13 cellular contexts compared by ENCODE assay signal in genomic region chr17:79850571-79851460, GRCh38. TPM values are rescaled to one million over a fixed set of nuclear protein-coding genes. Genes with fewer than 3 reads are reported as not detected.
DNase-seq lines count a peak whose midpoint lies in the region; ATAC-seq and TF ChIP-seq lines count a peak whose summit lies in the region.
"Had no signal": no experiment of that assay in that cellular context is flagged by ENCODE, and none has a peak within 500 bp of the region (broad histone marks: within the 10 kb centered on the region; RNA-seq: fewer than 3 reads in every experiment).

No MANE protein-coding gene starts in this region.

- peak; percentile 57 for ATAC-seq in SK-N-SH treated with all-trans-retinoic acid at 6 μM for 48 hours
- ATAC-seq in GM21360 (IDR thresholded peaks at IDR 0.05; ENCODE audit: unreplicated experiment): no peak
- ATAC-seq in GM19452 (IDR thresholded peaks at IDR 0.05; ENCODE audit: unreplicated experiment): no peak
- ATAC-seq: right cardiac atrium, T-helper 17 cell had no signal

- TF ChIP-seq CTCF in fibroblast of villous mesenchyme (IDR thresholded peaks at IDR 0.05; ENCODE audit: insufficient read depth, low read depth, low read length): no peak

- peak; percentile 32 for DNase-seq in stimulated activated CD4-positive, alpha-beta T cell treated with anti-CD3 and anti-CD28 coated beads, Interleukin-4, amount 100 ng/mL, for 24 hours
- no peak for DNase-seq in stimulated activated CD4-positive, alpha-beta T cell treated with anti-CD3 and anti-CD28 coated beads, Interleukin-1b, Interleukin-23, amount 100 ng/mL, for 48 hours
- DNase-seq in fibroblast of villous mesenchyme (ENCODE audit: low read depth): peak; percentile 52
- no peak for DNase-seq in COLO829 (ENCODE audit: low spot score)
- no peak for DNase-seq in SKM-1 treated with dmso at 0.1 percent for 144 hours (lab: John Stamatoyannopoulos, UW; ENCODE audit: unreplicated experiment)
- DNase-seq: activated effector memory CD4-positive, alpha-beta T cell treated with Interleukin-2 at 50 U/mL for 16 hours; NCI-H2227 treated with DMSO at 0.1 percent for 48 hours; T-helper 17 cell had no signal

- no peak overlapping the region for H3K4me3 ChIP-seq in fibroblast of villous mesenchyme (ENCODE audit: low read depth, low read length)
- H3K4me3 ChIP-seq: lower lobe of right lung had no signal

TF ChIP-seq in SK-N-SH treated with all-trans-retinoic acid at 6 μM for 48 hours, 23 proteins besides CTCF, POLR2A, EP300 and RAD21:
- TF ChIP-seq RARB (CRISPR knock-in tag; IDR thresholded peaks at IDR 0.05) (no peak), CSRNP3 (CRISPR knock-in tag; IDR thresholded peaks at IDR 0.05) (no peak), TOX (CRISPR knock-in tag; IDR thresholded peaks at IDR 0.05; ENCODE audit: borderline replicate concordance) (no peak)
TF ChIP-seq in SK-N-SH treated with all-trans-retinoic acid at 6 μM for 48 hours: peak in this region for 0.

RNA-seq across cellular contexts. Expression of gene CBX4, which starts 11.6 kb away (rescaled TPM):
- 13.0 and 19.0 TPM in 2 replicates for total RNA-seq in fibroblast of villous mesenchyme

RNA-seq across cellular contexts. Expression of gene CBX8, which starts 53.9 kb away (rescaled TPM):
- total RNA-seq in fibroblast of villous mesenchyme: 3.2 and 4.7 TPM in 2 replicates

Comparison
In these comparisons a context has a peak if more than half of its experiments do, and no peak if none do; other contexts are left out.
1. DNase-seq: peak in stimulated activated CD4-positive, alpha-beta T cell treated with anti-CD3 and anti-CD28 coated beads, Interleukin-4, amount 100 ng/mL, for 24 hours (single experiment) and fibroblast of villous mesenchyme (single experiment); none in stimulated activated CD4-positive, alpha-beta T cell treated with anti-CD3 and anti-CD28 coated beads, Interleukin-1b, Interleukin-23, amount 100 ng/mL, for 48 hours (single experiment), COLO829 (single experiment) and SKM-1 treated with dmso at 0.1 percent for 144 hours (single experiment).